1 cellular context compared by ENCODE assay signal in genomic region chr17:3526971-3527370, GRCh38.
TF ChIP-seq lines count a peak whose summit lies in the region.

No MANE protein-coding gene starts in this region.

TF ChIP-seq in H1, 55 proteins besides CTCF, POLR2A, EP300 and RAD21:
- TF ChIP-seq ASH2L (IDR thresholded peaks at IDR 0.05; ENCODE audit: low read length) (no peak), CBX8 (IDR thresholded peaks at IDR 0.05; ENCODE audit: borderline replicate concordance, low read depth, low read length) (no peak), BRCA1 (IDR thresholded peaks at IDR 0.05; ENCODE audit: low read depth, low read length) (no peak), SUZ12 (IDR thresholded peaks at IDR 0.05; ENCODE audit: low read length) (no peak), POLR2AphosphoS5 (IDR thresholded peaks at IDR 0.05; ENCODE audit: low read depth, low read length) (no peak), KDM1A (IDR thresholded peaks at IDR 0.05; ENCODE audit: borderline replicate concordance, low read length) (no peak), POU5F1 (IDR thresholded peaks at IDR 0.05; ENCODE audit: low read depth, low read length) (no peak), SP2 (IDR thresholded peaks at IDR 0.05; ENCODE audit: low read length) (no peak), CHD2 (IDR thresholded peaks at IDR 0.05; ENCODE audit: low read length) (no peak), TCF12 (IDR thresholded peaks at IDR 0.05; ENCODE audit: low read depth, low read length) (no peak), TBP (IDR thresholded peaks at IDR 0.05; ENCODE audit: low read depth, low read length) (no peak), SP4 (IDR thresholded peaks at IDR 0.05; ENCODE audit: low read length) (no peak), CHD1 (IDR thresholded peaks at IDR 0.05; ENCODE audit: low read depth, low read length) (no peak), RNF2 (IDR thresholded peaks at IDR 0.05; ENCODE audit: borderline replicate concordance, low read depth, low read length, missing control alignments, poor library complexity, severe bottlenecking) (no peak), SIRT6 (IDR thresholded peaks at IDR 0.05; ENCODE audit: low read length) (no peak), TEAD4 (IDR thresholded peaks at IDR 0.05; ENCODE audit: low read depth, low read length) (no peak), KDM4A (IDR thresholded peaks at IDR 0.05; ENCODE audit: low read depth, low read length, severe bottlenecking) (no peak), NRF1 (IDR thresholded peaks at IDR 0.05; ENCODE audit: low read depth, low read length) (no peak), TAF7 (optimal IDR thresholded peaks at IDR 0.05; ENCODE audit: borderline replicate concordance, low read depth, low read length) (no peak)
